Comparison of ENCODE assay signal across 8 cellular contexts in the genomic region with DNA sequence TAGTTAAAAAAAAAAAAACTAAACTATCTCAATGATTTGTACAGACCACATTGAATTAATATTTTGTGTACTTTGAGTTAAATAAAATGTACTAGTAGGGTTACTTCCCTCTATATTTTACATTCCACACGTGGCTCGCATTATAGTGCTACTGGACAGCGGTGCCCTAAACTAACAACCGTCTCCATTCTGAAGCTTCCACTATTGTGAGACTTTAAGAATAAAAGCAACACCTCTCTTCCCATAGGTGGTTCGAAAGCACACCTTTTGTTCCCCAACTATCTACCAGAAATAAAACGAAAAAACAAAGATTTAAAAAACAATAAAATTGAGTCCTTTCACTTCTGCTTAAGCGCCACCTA. TPM values are rescaled to one million over a fixed set of nuclear protein-coding genes. Genes with fewer than 3 reads are reported as not detected.
DNase-seq lines count a peak whose midpoint lies in the region; ATAC-seq and TF ChIP-seq lines count a peak whose summit lies in the region.

No MANE protein-coding gene starts in this region.

- peak overlapping the region; percentile 85 for H3K27ac ChIP-seq in CD8-positive, alpha-beta memory T cell (ENCODE audit: low read depth, low read length)
- H3K27ac ChIP-seq in duodenal mucosa (ENCODE audit: low read depth, low read length) = peak overlapping the region; percentile 86

- H3K4me1 ChIP-seq in CD8-positive, alpha-beta memory T cell (ENCODE audit: insufficient read depth, low read length) = peaks cover 14% of the 10 kb centered on the region
- H3K4me1 ChIP-seq in duodenal mucosa (ENCODE audit: control insufficient read depth in 1 of 2, insufficient read depth in 2 of 2, low read length in 2 of 2) = peaks cover 20 to 21% of the 10 kb centered on the region in 2 donors

- peak overlapping the region; percentile 92 to 100 (median 99) for H3K27ac Mint-ChIP-seq in CD8-positive, alpha-beta memory T cell
- H3K27ac Mint-ChIP-seq in nephron = peak overlapping the region; percentile 90 to 97 (median 94)

- H3K4me3 ChIP-seq in CD8-positive, alpha-beta memory T cell (ENCODE audit: low read length) = peak overlapping the region; percentile 83
- peak overlapping the region; percentile 87 to 99 for H3K4me3 ChIP-seq in duodenal mucosa (ENCODE audit: low read depth in 1 of 2, low read length in 2 of 2)

- no peak for TF ChIP-seq CTCF in nephron (IDR thresholded peaks at IDR 0.05; ENCODE audit: unreplicated experiment in 3 of 3)

- H3K4me1 Mint-ChIP-seq in CD8-positive, alpha-beta memory T cell = peaks cover 40 to 51% (median 49%) of the 10 kb centered on the region in 3 donors
- H3K4me1 Mint-ChIP-seq in nephron = peaks cover 44% of the 10 kb centered on the region

- H3K9me3 Mint-ChIP-seq in CD8-positive, alpha-beta memory T cell = no peaks in the 10 kb centered on the region
- H3K9me3 Mint-ChIP-seq in nephron = peaks cover under 1% of the 10 kb centered on the region

- no peaks in the 10 kb centered on the region for H3K27me3 ChIP-seq in CD8-positive, alpha-beta memory T cell (ENCODE audit: insufficient read depth, low read length, poor library complexity, severe bottlenecking)
- no peaks in the 10 kb centered on the region for H3K27me3 ChIP-seq in duodenal mucosa (ENCODE audit: control insufficient read depth in 1 of 2, insufficient read depth in 2 of 2, low read length in 2 of 2)

- H3K4me3 Mint-ChIP-seq in CD8-positive, alpha-beta memory T cell = peak overlapping the region; percentile 92 to 100 (median 97)
- H3K4me3 Mint-ChIP-seq in nephron = peak overlapping the region; percentile 95 to 100 (median 99)

- peak overlapping the region; percentile 84 to 89 for H3K9ac ChIP-seq in duodenal mucosa (ENCODE audit: low read depth in 1 of 2, low read length in 2 of 2)

- H3K9me3 ChIP-seq in CD8-positive, alpha-beta memory T cell (ENCODE audit: low read length) = no peaks in the 10 kb centered on the region
- H3K9me3 ChIP-seq in duodenal mucosa (ENCODE audit: control insufficient read depth in 1 of 2, low read length in 2 of 2) = no peaks in the 10 kb centered on the region

- DNase-seq in CD8-positive, alpha-beta memory T cell = no peak
- DNase-seq in MV-4-11 (lab: John Stamatoyannopoulos, UW) (peak; percentile 37), NCI-H1436 treated with DMSO at 0.1 percent for 48 hours (lab: John Stamatoyannopoulos, UW) (no peak), NCI-H146 (lab: John Stamatoyannopoulos, UW) (no peak), RPMI8226 (no peak)

- ATAC-seq in HG02870 (IDR thresholded peaks at IDR 0.05; ENCODE audit: unreplicated experiment) = no peak

- peaks cover 0 to 5% of the 10 kb centered on the region in 2 donors for H3K27me3 Mint-ChIP-seq in CD8-positive, alpha-beta memory T cell
- H3K27me3 Mint-ChIP-seq in nephron (ENCODE audit: low read depth) = peaks cover under 1% of the 10 kb centered on the region

- no peaks in the 10 kb centered on the region for H3K36me3 ChIP-seq in CD8-positive, alpha-beta memory T cell (ENCODE audit: insufficient read depth, low read length)
- no peaks in the 10 kb centered on the region for H3K36me3 ChIP-seq in duodenal mucosa (ENCODE audit: control insufficient read depth in 1 of 2, insufficient read depth in 2 of 2, low read length in 2 of 2)

- CTCF ChIA-PET in CD8-positive, alpha-beta memory T cell (lab: Charles Lee) = interaction anchor here (0.8 to 3.6 kb wide), 4 partner anchors 9 to 46 kb away, joined by 3 to 34 read pairs (median 8); partner anchors contain the start of gene API5

- peaks cover 0 to 23% (median 2%) of the 10 kb centered on the region in 3 donors for H3K36me3 Mint-ChIP-seq in CD8-positive, alpha-beta memory T cell
- H3K36me3 Mint-ChIP-seq in nephron (ENCODE audit: low read depth) = peaks cover under 1% of the 10 kb centered on the region

- POLR2A ChIA-PET in CD8-positive, alpha-beta memory T cell (lab: Charles Lee) = interaction anchor here (1.2 kb wide), 2 partner anchors 46 to 322 kb away, joined by 5 to 17 read pairs; partner anchors contain the start of genes API5 and HSD17B12

RNA-seq across cellular contexts. Expression of gene TTC17, which starts 0.4 kb away (rescaled TPM):
- total RNA-seq in CD8-positive, alpha-beta memory T cell = 10 to 100 TPM; 33.2 to 39.4 TPM
- 61.8 TPM for polyA plus RNA-seq in CD8-positive, alpha-beta memory T cell

RNA-seq across cellular contexts. Expression of gene API5, which starts 46.5 kb away (rescaled TPM):
- 100 to 1,000 TPM; 186 to 188 TPM for total RNA-seq in CD8-positive, alpha-beta memory T cell
- polyA plus RNA-seq in CD8-positive, alpha-beta memory T cell = 136 TPM
